2 cellular contexts compared by ENCODE assay signal in genomic region chr10:89523274-89523673, GRCh38.
TF ChIP-seq lines count a peak whose summit lies in the region.

No MANE protein-coding gene starts in this region.

TF ChIP-seq in SK-N-SH, 30 proteins besides CTCF, POLR2A, EP300 and RAD21:
- TF ChIP-seq, protein P1, sequence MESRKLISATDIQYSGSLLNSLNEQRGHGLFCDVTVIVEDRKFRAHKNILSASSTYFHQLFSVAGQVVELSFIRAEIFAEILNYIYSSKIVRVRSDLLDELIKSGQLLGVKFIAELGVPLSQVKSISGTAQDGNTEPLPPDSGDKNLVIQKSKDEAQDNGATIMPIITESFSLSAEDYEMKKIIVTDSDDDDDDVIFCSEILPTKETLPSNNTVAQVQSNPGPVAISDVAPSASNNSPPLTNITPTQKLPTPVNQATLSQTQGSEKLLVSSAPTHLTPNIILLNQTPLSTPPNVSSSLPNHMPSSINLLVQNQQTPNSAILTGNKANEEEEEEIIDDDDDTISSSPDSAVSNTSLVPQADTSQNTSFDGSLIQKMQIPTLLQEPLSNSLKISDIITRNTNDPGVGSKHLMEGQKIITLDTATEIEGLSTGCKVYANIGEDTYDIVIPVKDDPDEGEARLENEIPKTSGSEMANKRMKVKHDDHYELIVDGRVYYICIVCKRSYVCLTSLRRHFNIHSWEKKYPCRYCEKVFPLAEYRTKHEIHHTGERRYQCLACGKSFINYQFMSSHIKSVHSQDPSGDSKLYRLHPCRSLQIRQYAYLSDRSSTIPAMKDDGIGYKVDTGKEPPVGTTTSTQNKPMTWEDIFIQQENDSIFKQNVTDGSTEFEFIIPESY (IDR thresholded peaks at IDR 0.05; ENCODE audit: borderline replicate concordance, low read depth), result no peak
- no peak for TF ChIP-seq TEAD4 (IDR thresholded peaks at IDR 0.05; ENCODE audit: borderline replicate concordance, insufficient read depth)
- no peak for TF ChIP-seq USF1 (IDR thresholded peaks at IDR 0.05; ENCODE audit: borderline replicate concordance, low read depth)
- no peak for TF ChIP-seq RXRA (IDR thresholded peaks at IDR 0.05; ENCODE audit: borderline replicate concordance, low read depth)
- TF ChIP-seq ELF1 (IDR thresholded peaks at IDR 0.05), result no peak
- no peak for TF ChIP-seq JUND (IDR thresholded peaks at IDR 0.05)
- TF ChIP-seq SMC3 (IDR thresholded peaks at IDR 0.05; ENCODE audit: low read depth, low read length), result no peak
- TF ChIP-seq, protein P2, sequence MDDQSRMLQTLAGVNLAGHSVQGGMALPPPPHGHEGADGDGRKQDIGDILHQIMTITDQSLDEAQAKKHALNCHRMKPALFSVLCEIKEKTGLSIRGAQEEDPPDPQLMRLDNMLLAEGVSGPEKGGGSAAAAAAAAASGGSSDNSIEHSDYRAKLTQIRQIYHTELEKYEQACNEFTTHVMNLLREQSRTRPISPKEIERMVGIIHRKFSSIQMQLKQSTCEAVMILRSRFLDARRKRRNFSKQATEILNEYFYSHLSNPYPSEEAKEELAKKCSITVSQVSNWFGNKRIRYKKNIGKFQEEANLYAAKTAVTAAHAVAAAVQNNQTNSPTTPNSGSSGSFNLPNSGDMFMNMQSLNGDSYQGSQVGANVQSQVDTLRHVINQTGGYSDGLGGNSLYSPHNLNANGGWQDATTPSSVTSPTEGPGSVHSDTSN (IDR thresholded peaks at IDR 0.05), result no peak
- no peak for TF ChIP-seq NFIC (IDR thresholded peaks at IDR 0.05; ENCODE audit: borderline replicate concordance)
- no peak for TF ChIP-seq GABPA (IDR thresholded peaks at IDR 0.05; ENCODE audit: low read depth)

TF ChIP-seq in SK-N-SH treated with all-trans-retinoic acid at 6 μM for 48 hours, 23 proteins besides CTCF, POLR2A, EP300 and RAD21:
- TF ChIP-seq ZNF565 (CRISPR knock-in tag; conservative IDR thresholded peaks at IDR 0.05; ENCODE audit: low read depth) (no peak), RARB (CRISPR knock-in tag; IDR thresholded peaks at IDR 0.05) (no peak), ZNF70 (CRISPR knock-in tag; IDR thresholded peaks at IDR 0.05) (no peak), ZFP3 (CRISPR knock-in tag; IDR thresholded peaks at IDR 0.05) (no peak), BACH2 (CRISPR knock-in tag; IDR thresholded peaks at IDR 0.05; ENCODE audit: borderline replicate concordance) (no peak), ESRRG (CRISPR knock-in tag; IDR thresholded peaks at IDR 0.05) (no peak), CSDC2 (CRISPR knock-in tag; IDR thresholded peaks at IDR 0.05) (no peak), TSHZ2 (CRISPR knock-in tag; IDR thresholded peaks at IDR 0.05) (no peak), PPARA (CRISPR knock-in tag; IDR thresholded peaks at IDR 0.05; ENCODE audit: borderline replicate concordance) (no peak), OSR1 (CRISPR knock-in tag; IDR thresholded peaks at IDR 0.05) (no peak)
- TF ChIP-seq, protein P3, sequence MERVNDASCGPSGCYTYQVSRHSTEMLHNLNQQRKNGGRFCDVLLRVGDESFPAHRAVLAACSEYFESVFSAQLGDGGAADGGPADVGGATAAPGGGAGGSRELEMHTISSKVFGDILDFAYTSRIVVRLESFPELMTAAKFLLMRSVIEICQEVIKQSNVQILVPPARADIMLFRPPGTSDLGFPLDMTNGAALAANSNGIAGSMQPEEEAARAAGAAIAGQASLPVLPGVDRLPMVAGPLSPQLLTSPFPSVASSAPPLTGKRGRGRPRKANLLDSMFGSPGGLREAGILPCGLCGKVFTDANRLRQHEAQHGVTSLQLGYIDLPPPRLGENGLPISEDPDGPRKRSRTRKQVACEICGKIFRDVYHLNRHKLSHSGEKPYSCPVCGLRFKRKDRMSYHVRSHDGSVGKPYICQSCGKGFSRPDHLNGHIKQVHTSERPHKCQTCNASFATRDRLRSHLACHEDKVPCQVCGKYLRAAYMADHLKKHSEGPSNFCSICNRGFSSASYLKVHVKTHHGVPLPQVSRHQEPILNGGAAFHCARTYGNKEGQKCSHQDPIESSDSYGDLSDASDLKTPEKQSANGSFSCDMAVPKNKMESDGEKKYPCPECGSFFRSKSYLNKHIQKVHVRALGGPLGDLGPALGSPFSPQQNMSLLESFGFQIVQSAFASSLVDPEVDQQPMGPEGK (CRISPR knock-in tag; IDR thresholded peaks at IDR 0.05; ENCODE audit: borderline replicate concordance), result no peak
- TF ChIP-seq, protein P4, sequence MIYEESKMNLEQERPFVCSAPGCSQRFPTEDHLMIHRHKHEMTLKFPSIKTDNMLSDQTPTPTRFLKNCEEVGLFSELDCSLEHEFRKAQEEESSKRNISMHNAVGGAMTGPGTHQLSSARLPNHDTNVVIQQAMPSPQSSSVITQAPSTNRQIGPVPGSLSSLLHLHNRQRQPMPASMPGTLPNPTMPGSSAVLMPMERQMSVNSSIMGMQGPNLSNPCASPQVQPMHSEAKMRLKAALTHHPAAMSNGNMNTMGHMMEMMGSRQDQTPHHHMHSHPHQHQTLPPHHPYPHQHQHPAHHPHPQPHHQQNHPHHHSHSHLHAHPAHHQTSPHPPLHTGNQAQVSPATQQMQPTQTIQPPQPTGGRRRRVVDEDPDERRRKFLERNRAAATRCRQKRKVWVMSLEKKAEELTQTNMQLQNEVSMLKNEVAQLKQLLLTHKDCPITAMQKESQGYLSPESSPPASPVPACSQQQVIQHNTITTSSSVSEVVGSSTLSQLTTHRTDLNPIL (CRISPR knock-in tag; IDR thresholded peaks at IDR 0.05; ENCODE audit: low read depth), result no peak
